22 cellular contexts compared by ENCODE assay signal in genomic region chr1:189212606-189213005, GRCh38.
"Had no signal": no experiment of that assay in that cellular context is flagged by ENCODE, and none has a peak within 500 bp of the region (broad histone marks: within the 10 kb centered on the region; RNA-seq: fewer than 3 reads in every experiment).

No MANE protein-coding gene starts in this region.

- H3K27me3 ChIP-seq: hepatocyte, neural progenitor cell, pancreas, thyroid gland, upper lobe of left lung, uterus had no signal

- H3K36me3 ChIP-seq: left ventricle myocardium inferior, lower lobe of right lung, neural progenitor cell, pancreas, thyroid gland, upper lobe of left lung, uterus had no signal

- H3K4me1 ChIP-seq: left ventricle myocardium inferior, lower lobe of right lung, neural progenitor cell, pancreas, thyroid gland, upper lobe of left lung, uterus had no signal

- H2AFZ ChIP-seq: hepatocyte, neural progenitor cell had no signal

- H3K4me3 Mint-ChIP-seq: natural killer cell treated with Interleukin-12 subunit alpha and Interleukin-12 subunit beta and Interleukin-15 and Interleukin-18, amount 100 ng/mL, for 72 hours; neural progenitor cell had no signal

- H3K36me3 Mint-ChIP-seq: neural progenitor cell had no signal

- H3K9me3 ChIP-seq: lower lobe of right lung, pancreas, thyroid gland, uterus had no signal

- H3K4me3 ChIP-seq: hepatocyte, left ventricle myocardium inferior, lower lobe of right lung, neural progenitor cell, pancreas, smooth muscle cell, thyroid gland, upper lobe of left lung, uterus had no signal

- H3K27me3 Mint-ChIP-seq: natural killer cell treated with Interleukin-12 subunit alpha and Interleukin-12 subunit beta and Interleukin-15 and Interleukin-18, amount 100 ng/mL, for 72 hours; progenitor cell of endocrine pancreas had no signal

- H3K27ac Mint-ChIP-seq: natural killer cell treated with Interleukin-12 subunit alpha and Interleukin-12 subunit beta and Interleukin-15 and Interleukin-18, amount 100 ng/mL, for 72 hours; neural progenitor cell; progenitor cell of endocrine pancreas had no signal

- H3K27ac ChIP-seq: hepatocyte, left ventricle myocardium inferior, lower lobe of right lung, neural progenitor cell, pancreas, thyroid gland, upper lobe of left lung, uterus had no signal

- H3K9ac ChIP-seq: neural progenitor cell had no signal

- H3K4me1 Mint-ChIP-seq: neural progenitor cell had no signal

- H3K4me2 ChIP-seq: hepatocyte, neural progenitor cell, smooth muscle cell had no signal

- ATAC-seq: left cardiac atrium; lower lobe of right lung; natural killer cell treated with Interleukin-12 subunit alpha and Interleukin-12 subunit beta and Interleukin-15 and Interleukin-18, amount 100 ng/mL, for 72 hours; pancreas; right cardiac atrium had no signal

- H3K79me2 ChIP-seq: hepatocyte had no signal

- DNase-seq: dermis blood vessel endothelial cell; foreskin melanocyte; head of caudate nucleus; kidney; left cardiac atrium; left ventricle myocardium inferior; lower lobe of right lung; mesenchymal stem cell; midbrain; occipital lobe; pancreas; right cardiac atrium; stimulated activated CD4-positive, alpha-beta T cell treated with anti-CD3 and anti-CD28 coated beads, Interleukin-2, amount 100 ng/mL, for 48 hours; stimulated activated naive CD4-positive, alpha-beta T cell treated with Interleukin-2 at 50 U/mL for 16 hours; thyroid gland; upper lobe of left lung; uterus had no signal
